Comparison of ENCODE assay signal across 13 cellular contexts in the genomic region with DNA sequence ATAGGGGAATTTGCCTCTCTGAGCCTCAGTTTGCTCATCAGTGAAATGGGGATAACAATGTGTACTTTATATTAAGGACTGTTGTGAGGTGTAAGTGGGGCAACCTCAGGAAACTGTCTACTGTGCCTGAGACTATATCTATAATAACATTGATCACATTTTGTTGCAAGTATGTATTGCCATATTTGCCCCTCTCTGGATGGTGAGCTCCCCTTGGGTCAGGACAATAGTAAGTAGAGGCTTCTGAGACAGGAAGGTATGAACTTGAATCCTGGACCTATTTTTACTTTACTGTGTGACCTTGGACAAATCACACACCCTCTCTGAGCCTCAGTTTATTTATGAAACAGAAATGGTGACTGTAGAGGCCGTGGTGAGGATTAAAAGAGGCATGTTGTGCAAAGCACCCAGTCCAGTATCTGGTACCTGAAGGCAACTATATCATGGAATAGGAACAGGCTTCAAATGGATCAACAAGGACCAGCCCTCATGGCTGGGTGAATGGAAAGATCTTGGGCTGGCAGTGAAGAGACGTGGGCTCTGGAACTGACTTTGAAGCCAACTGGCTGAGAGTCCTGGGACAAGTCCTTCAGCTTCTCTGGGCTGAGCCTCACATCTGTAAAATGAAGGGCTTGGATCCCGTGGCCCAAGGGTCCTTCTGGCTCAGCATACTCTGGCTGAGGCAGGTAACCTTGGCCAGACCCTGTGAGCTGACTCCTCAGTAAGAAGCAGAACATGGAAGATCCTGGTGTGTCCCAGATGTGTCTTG. TPM values are rescaled to one million over a fixed set of nuclear protein-coding genes. Genes with fewer than 3 reads are reported as not detected.
DNase-seq lines count a peak whose midpoint lies in the region; ATAC-seq and TF ChIP-seq lines count a peak whose summit lies in the region.
"Had no signal": no experiment of that assay in that cellular context is flagged by ENCODE, and none has a peak within 500 bp of the region (broad histone marks: within the 10 kb centered on the region; RNA-seq: fewer than 3 reads in every experiment).

No MANE protein-coding gene starts in this region.

- H3K36me3 Mint-ChIP-seq in CD4-positive, alpha-beta T cell (ENCODE audit: low read depth): no peaks in the 10 kb centered on the region
- H3K36me3 Mint-ChIP-seq in activated T-helper 2 cell treated with anti-CD3 and anti-CD28 coated beads, Interferon-gamma antibody, Interleukin-2, Interleukin-4, amounts not matched to agents 10 μg/mL and 5 μg/mL and 100 μg/mL, durations not matched to agents 14 hours and 24 hours and 36 hours (ENCODE audit: low read depth): no peaks in the 10 kb centered on the region
- no peaks in the 10 kb centered on the region for H3K36me3 Mint-ChIP-seq in naive thymus-derived CD8-positive, alpha-beta T cell

- DNase-seq in CD4-positive, alpha-beta T cell: no peak
- DNase-seq in activated T-helper 2 cell treated with anti-CD3 and anti-CD28 coated beads, Interferon-gamma antibody, Interleukin-2, Interleukin-4, amounts not matched to agents 10 μg/mL and 5 μg/mL and 100 μg/mL, durations not matched to agents 14 hours and 24 hours and 36 hours (ENCODE audit: low spot score): no peak
- no peak for DNase-seq in naive thymus-derived CD8-positive, alpha-beta T cell
- DNase-seq in foreskin melanocyte (no peak), GM10266 (ENCODE audit: extremely low spot score) (no peak), Ammon's horn (ENCODE audit: low spot score) (no peak), OCI-M2 (lab: John Stamatoyannopoulos, UW; ENCODE audit: unreplicated experiment) (no peak)
- DNase-seq: C1 segment of cervical spinal cord; mesenchymal stem cell; posterior cingulate gyrus; stimulated activated CD8-positive, alpha-beta memory T cell treated with anti-CD3 and anti-CD28 coated beads, Interleukin-4, amount 100 ng/mL, for 48 hours had no signal

- H3K4me1 ChIP-seq in HUES64 (ENCODE audit: insufficient read depth, low read length): peaks cover 36% of the 10 kb centered on the region

- no peaks in the 10 kb centered on the region for H3K27me3 ChIP-seq in CD4-positive, alpha-beta T cell (ENCODE audit: control insufficient read depth, insufficient read depth, low read length)
- H3K27me3 ChIP-seq in HUES64 (ENCODE audit: insufficient read depth, low read length): no peaks in the 10 kb centered on the region
- H3K27me3 ChIP-seq: SJCRH30 had no signal

- intact Hi-C loops in CD4-positive, alpha-beta T cell (cut with DNase I, micrococcal nuclease): loop anchor here in 1 of 2 experiments (2.0 to 5.0 kb wide), 2 partner anchors 34 to 38 kb away; no protein-coding TSS in a partner anchor
- intact Hi-C loops in activated T-helper 2 cell treated with anti-CD3 and anti-CD28 coated beads, Interferon-gamma antibody, Interleukin-2, Interleukin-4, amounts not matched to agents 10 μg/mL and 5 μg/mL and 100 μg/mL, durations not matched to agents 14 hours and 24 hours and 36 hours (cut with micrococcal nuclease): loop anchor here (5.0 kb wide), 1 partner anchor 43 kb away; no protein-coding TSS in a partner anchor

- POLR2A ChIA-PET in CD4-positive, alpha-beta T cell (lab: Charles Lee): interaction anchor here (1.6 to 4.0 kb wide), 6 partner anchors 7 to 41 kb away, joined by 4 to 25 read pairs (median 20); a partner anchor contains a TSS
- POLR2A ChIA-PET in naive thymus-derived CD8-positive, alpha-beta T cell (lab: Charles Lee): interaction anchor here (0.6 to 5.2 kb wide), 11 partner anchors 7 to 43 kb away, joined by 3 to 61 read pairs (median 5); no protein-coding TSS in a partner anchor

- ATAC-seq in CD4-positive, alpha-beta T cell (ENCODE audit: poor library complexity): no peak
- ATAC-seq in naive thymus-derived CD8-positive, alpha-beta T cell: no peak

- WGBS in HUES64: 89% methylated on average over 3 of the region's 3 CpGs

- CTCF ChIA-PET in CD4-positive, alpha-beta T cell (lab: Charles Lee): interaction anchor here (0.9 to 6.5 kb wide), 4 partner anchors 17 to 43 kb away, joined by 3 to 25 read pairs (median 3); no protein-coding TSS in a partner anchor

- H3K4me3 Mint-ChIP-seq in CD4-positive, alpha-beta T cell: peak overlapping the region; percentile 56
- no peak overlapping the region for H3K4me3 Mint-ChIP-seq in activated T-helper 2 cell treated with anti-CD3 and anti-CD28 coated beads, Interferon-gamma antibody, Interleukin-2, Interleukin-4, amounts not matched to agents 10 μg/mL and 5 μg/mL and 100 μg/mL, durations not matched to agents 14 hours and 24 hours and 36 hours (ENCODE audit: low read depth)
- peak overlapping the region in 6 of 10 donors; percentile 21 to 71 (median 52) for H3K4me3 Mint-ChIP-seq in naive thymus-derived CD8-positive, alpha-beta T cell

- H3K9me3 ChIP-seq in CD4-positive, alpha-beta T cell (ENCODE audit: control insufficient read depth, low read length): no peaks in the 10 kb centered on the region
- no peaks in the 10 kb centered on the region for H3K9me3 ChIP-seq in HUES64 (ENCODE audit: insufficient read depth, low read depth, low read length)
- H3K9me3 ChIP-seq: SJCRH30 had no signal

- H3K27ac Mint-ChIP-seq in CD4-positive, alpha-beta T cell: peak overlapping the region; percentile 78
- H3K27ac Mint-ChIP-seq in activated T-helper 2 cell treated with anti-CD3 and anti-CD28 coated beads, Interferon-gamma antibody, Interleukin-2, Interleukin-4, amounts not matched to agents 10 μg/mL and 5 μg/mL and 100 μg/mL, durations not matched to agents 14 hours and 24 hours and 36 hours: peak overlapping the region; percentile 36
- peak overlapping the region; percentile 56 to 98 (median 90) for H3K27ac Mint-ChIP-seq in naive thymus-derived CD8-positive, alpha-beta T cell

- H3K9me3 Mint-ChIP-seq in CD4-positive, alpha-beta T cell: no peaks in the 10 kb centered on the region
- H3K9me3 Mint-ChIP-seq in activated T-helper 2 cell treated with anti-CD3 and anti-CD28 coated beads, Interferon-gamma antibody, Interleukin-2, Interleukin-4, amounts not matched to agents 10 μg/mL and 5 μg/mL and 100 μg/mL, durations not matched to agents 14 hours and 24 hours and 36 hours: no peaks in the 10 kb centered on the region
- H3K9me3 Mint-ChIP-seq in naive thymus-derived CD8-positive, alpha-beta T cell: no peaks in the 10 kb centered on the region

- peaks cover 87% of the 10 kb centered on the region for H3K4me1 Mint-ChIP-seq in CD4-positive, alpha-beta T cell (ENCODE audit: low read depth)
- peaks cover 57% of the 10 kb centered on the region for H3K4me1 Mint-ChIP-seq in activated T-helper 2 cell treated with anti-CD3 and anti-CD28 coated beads, Interferon-gamma antibody, Interleukin-2, Interleukin-4, amounts not matched to agents 10 μg/mL and 5 μg/mL and 100 μg/mL, durations not matched to agents 14 hours and 24 hours and 36 hours (ENCODE audit: low read depth)
- H3K4me1 Mint-ChIP-seq in naive thymus-derived CD8-positive, alpha-beta T cell: peaks cover 47 to 100% (median 91%) of the 10 kb centered on the region in 4 donors

- no peak overlapping the region for H3K9ac ChIP-seq in HUES64 (ENCODE audit: low read depth, low read length)

- TF ChIP-seq CTCF in CD4-positive, alpha-beta T cell (IDR thresholded peaks at IDR 0.05): no peak
- TF ChIP-seq CTCF in GM10266 (IDR thresholded peaks at IDR 0.05; ENCODE audit: control insufficient read depth, insufficient read depth, low read depth, missing control alignments): no peak

- no peaks in the 10 kb centered on the region for H3K27me3 Mint-ChIP-seq in CD4-positive, alpha-beta T cell
- H3K27me3 Mint-ChIP-seq in activated T-helper 2 cell treated with anti-CD3 and anti-CD28 coated beads, Interferon-gamma antibody, Interleukin-2, Interleukin-4, amounts not matched to agents 10 μg/mL and 5 μg/mL and 100 μg/mL, durations not matched to agents 14 hours and 24 hours and 36 hours (ENCODE audit: low read depth): no peaks in the 10 kb centered on the region
- no peaks in the 10 kb centered on the region for H3K27me3 Mint-ChIP-seq in naive thymus-derived CD8-positive, alpha-beta T cell

- no peak overlapping the region for H3K27ac ChIP-seq in CD4-positive, alpha-beta T cell (ENCODE audit: low read depth, low read length)
- peak overlapping the region; percentile 21; the same call in 1 of the 2 replicates for H3K27ac ChIP-seq in HUES64 (ENCODE audit: low read depth, low read length)
- H3K27ac ChIP-seq: SJCRH30 had no signal

- no peaks in the 10 kb centered on the region for H3K36me3 ChIP-seq in HUES64 (ENCODE audit: insufficient read depth, low read length)
- H3K36me3 ChIP-seq: SJCRH30 had no signal

- no peak overlapping the region for H3K4me3 ChIP-seq in HUES64 (ENCODE audit: low read length)
- H3K4me3 ChIP-seq: SJCRH30 had no signal

RNA-seq across cellular contexts. Expression of a gene that starts 35.0 kb away (rescaled TPM):
- total RNA-seq in CD4-positive, alpha-beta T cell: 10 to 100 TPM; 89.8 to 90.4 TPM
- polyA plus RNA-seq in HUES64 (2013, experiment 1 of 2): 311 TPM
- polyA plus RNA-seq in HUES64 (2013, experiment 2 of 2): 399 TPM
- 24.7 and 26.9 TPM in 2 replicates for total RNA-seq in activated T-helper 2 cell treated with anti-CD3 and anti-CD28 coated beads, Interferon-gamma antibody, Interleukin-2, Interleukin-4, amounts not matched to agents 10 μg/mL and 5 μg/mL and 100 μg/mL, durations not matched to agents 14 hours and 24 hours and 36 hours
- total RNA-seq in naive thymus-derived CD8-positive, alpha-beta T cell: 10 to 100 TPM; 60.9 to 64.8 TPM
- 1 to 10 TPM; 2.7 to 10.0 (median 4.6) TPM for polyA plus RNA-seq in naive thymus-derived CD8-positive, alpha-beta T cell

Comparison
In these comparisons a context has a peak if more than half of its experiments do, and no peak if none do; other contexts are left out.
1. H3K27ac Mint-ChIP-seq: peak in every context shown above with its lines; median percentile 90 in naive thymus-derived CD8-positive, alpha-beta T cell; 78 in CD4-positive, alpha-beta T cell; 36 in activated T-helper 2 cell treated with anti-CD3 and anti-CD28 coated beads, Interferon-gamma antibody, Interleukin-2, Interleukin-4, amounts not matched to agents 10 μg/mL and 5 μg/mL and 100 μg/mL, durations not matched to agents 14 hours and 24 hours and 36 hours.